24 cellular contexts compared by ENCODE assay signal in genomic region chr1:7287013-7287412, GRCh38.
"Had no signal": no experiment of that assay in that cellular context is flagged by ENCODE, and none has a peak within 500 bp of the region (broad histone marks: within the 10 kb centered on the region; RNA-seq: fewer than 3 reads in every experiment).

No MANE protein-coding gene starts in this region.

- H3K9me3 ChIP-seq: lower lobe of right lung, mucosa of descending colon, transverse colon, vagina had no signal

- DNase-seq: activated CD4-positive, alpha-beta T cell treated with anti-CD3 and anti-CD28 coated beads for 48 hours; activated CD4-positive, CD25-positive, alpha-beta regulatory T cell; activated CD8-positive, alpha-beta memory T cell treated with anti-CD3 and anti-CD28 coated beads, Interleukin-2, amount 10 ng/mL, durations not matched to agents 7 days and 5 days; activated CD8-positive, alpha-beta T cell treated with anti-CD3 and anti-CD28 coated beads for 36 hours; activated gamma-delta T cell; activated naive CD4-positive, alpha-beta T cell treated with anti-CD3 and anti-CD28 coated beads, Interleukin-2, amount 50 U/mL, for 16 hours; activated naive CD8-positive, alpha-beta T cell treated with anti-CD3 and anti-CD28 coated beads, Interleukin-2, amount 50 U/mL, for 24 hours; aorta; effector CD8-positive, alpha-beta T cell; foreskin melanocyte; lower lobe of right lung; mesendoderm; mucosa of descending colon; nephron progenitor cell; nucleus accumbens; small intestine; stimulated activated CD4-positive, alpha-beta T cell treated with anti-CD3 and anti-CD28 coated beads, Interleukin-2, amount 100 ng/mL, for 48 hours; stimulated activated CD8-positive, alpha-beta memory T cell treated with anti-CD3 and anti-CD28 coated beads, Interleukin-4, amount 100 ng/mL, for 48 hours; stimulated activated naive B cell treated with anti-CD40 and anti-IgM and Interleukin-4, amounts not matched to agents 10 μg/mL and 1 μg/mL and 100 μg/mL, for 72 hours; T1000; transverse colon had no signal

- ATAC-seq: activated CD8-positive, alpha-beta memory T cell treated with anti-CD3 and anti-CD28 coated beads, Interleukin-2, amount 10 ng/mL, durations not matched to agents 7 days and 5 days; activated CD8-positive, alpha-beta T cell treated with anti-CD3 and anti-CD28 coated beads for 36 hours; activated naive CD8-positive, alpha-beta T cell treated with anti-CD3 and anti-CD28 coated beads, Interleukin-2, amount 50 U/mL, for 24 hours; left lobe of liver; lower lobe of right lung; mucosa of descending colon; sciatic nerve; stimulated activated naive B cell treated with anti-CD40 and anti-IgM and Interleukin-4, amounts not matched to agents 10 μg/mL and 1 μg/mL and 100 μg/mL, for 72 hours had no signal

- H3K4me1 ChIP-seq: lower lobe of right lung had no signal

- H3K27me3 ChIP-seq: transverse colon, vagina had no signal

- H3K27ac ChIP-seq: lower lobe of right lung, transverse colon, vagina had no signal

- FAIRE-seq: small intestine had no signal

- H3K4me3 ChIP-seq: lower lobe of right lung, mucosa of descending colon, transverse colon, vagina had no signal

- H3K36me3 ChIP-seq: lower lobe of right lung, transverse colon, vagina had no signal
